1 cellular context compared by ENCODE assay signal in the genomic region with DNA sequence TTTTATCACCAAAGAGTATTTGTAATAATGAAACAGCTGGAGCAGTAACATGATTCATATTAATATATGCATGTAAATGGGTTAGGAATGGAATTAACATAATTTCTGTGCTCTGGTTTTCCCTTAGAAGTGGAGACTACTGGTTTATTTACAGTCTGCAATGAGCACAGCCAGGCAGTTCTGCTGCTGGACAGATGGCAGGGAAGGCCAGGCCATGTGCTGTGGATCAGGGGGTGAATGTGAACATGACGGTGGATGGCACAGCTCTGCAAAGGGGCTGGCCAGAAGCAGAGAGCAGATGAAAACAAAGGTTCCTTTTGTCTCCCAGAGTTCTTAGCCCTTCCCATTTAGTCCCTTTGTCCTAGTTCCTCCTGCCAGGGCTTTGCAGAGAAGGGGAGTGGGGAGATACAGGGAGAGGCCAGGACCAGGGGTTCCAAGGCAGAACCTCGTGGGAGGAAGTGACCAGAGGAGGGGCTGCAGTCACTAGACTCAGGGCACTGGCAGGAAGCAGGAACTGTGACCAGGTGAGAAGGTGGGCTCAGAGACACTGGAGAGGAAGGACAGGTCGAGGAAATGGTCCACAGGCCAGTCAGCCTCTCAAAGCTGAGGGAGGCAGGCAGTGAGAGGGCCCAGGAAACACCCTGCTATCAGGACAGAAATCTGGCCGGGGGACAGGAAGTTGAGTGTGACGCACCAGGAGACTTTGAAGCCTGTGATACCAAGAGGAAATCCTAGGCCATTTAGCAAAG.
A peak's percentile ranks its signal among the peaks of the same experiment; 100 is the strongest.
TF ChIP-seq lines count a peak whose summit lies in the region.

No MANE protein-coding gene starts in this region.

TF ChIP-seq in K562, 482 proteins besides CTCF, POLR2A, EP300 and RAD21 (continued from another document):
- TF ChIP-seq, protein P1, sequence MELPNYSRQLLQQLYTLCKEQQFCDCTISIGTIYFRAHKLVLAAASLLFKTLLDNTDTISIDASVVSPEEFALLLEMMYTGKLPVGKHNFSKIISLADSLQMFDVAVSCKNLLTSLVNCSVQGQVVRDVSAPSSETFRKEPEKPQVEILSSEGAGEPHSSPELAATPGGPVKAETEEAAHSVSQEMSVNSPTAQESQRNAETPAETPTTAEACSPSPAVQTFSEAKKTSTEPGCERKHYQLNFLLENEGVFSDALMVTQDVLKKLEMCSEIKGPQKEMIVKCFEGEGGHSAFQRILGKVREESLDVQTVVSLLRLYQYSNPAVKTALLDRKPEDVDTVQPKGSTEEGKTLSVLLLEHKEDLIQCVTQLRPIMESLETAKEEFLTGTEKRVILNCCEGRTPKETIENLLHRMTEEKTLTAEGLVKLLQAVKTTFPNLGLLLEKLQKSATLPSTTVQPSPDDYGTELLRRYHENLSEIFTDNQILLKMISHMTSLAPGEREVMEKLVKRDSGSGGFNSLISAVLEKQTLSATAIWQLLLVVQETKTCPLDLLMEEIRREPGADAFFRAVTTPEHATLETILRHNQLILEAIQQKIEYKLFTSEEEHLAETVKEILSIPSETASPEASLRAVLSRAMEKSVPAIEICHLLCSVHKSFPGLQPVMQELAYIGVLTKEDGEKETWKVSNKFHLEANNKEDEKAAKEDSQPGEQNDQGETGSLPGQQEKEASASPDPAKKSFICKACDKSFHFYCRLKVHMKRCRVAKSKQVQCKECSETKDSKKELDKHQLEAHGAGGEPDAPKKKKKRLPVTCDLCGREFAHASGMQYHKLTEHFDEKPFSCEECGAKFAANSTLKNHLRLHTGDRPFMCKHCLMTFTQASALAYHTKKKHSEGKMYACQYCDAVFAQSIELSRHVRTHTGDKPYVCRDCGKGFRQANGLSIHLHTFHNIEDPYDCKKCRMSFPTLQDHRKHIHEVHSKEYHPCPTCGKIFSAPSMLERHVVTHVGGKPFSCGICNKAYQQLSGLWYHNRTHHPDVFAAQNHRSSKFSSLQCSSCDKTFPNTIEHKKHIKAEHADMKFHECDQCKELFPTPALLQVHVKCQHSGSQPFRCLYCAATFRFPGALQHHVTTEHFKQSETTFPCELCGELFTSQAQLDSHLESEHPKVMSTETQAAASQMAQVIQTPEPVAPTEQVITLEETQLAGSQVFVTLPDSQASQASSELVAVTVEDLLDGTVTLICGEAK (IDR thresholded peaks at IDR 0.05) = peak; percentile 54
- TF ChIP-seq, protein P1 (CRISPR knock-in tag; IDR thresholded peaks at IDR 0.05) = no peak
- TF ChIP-seq TARDBP (IDR thresholded peaks at IDR 0.05) = no peak
- no peak for TF ChIP-seq MEF2D (tag; conservative IDR thresholded peaks at IDR 0.05; ENCODE audit: low read depth)
- TF ChIP-seq ETV1 (tag; conservative IDR thresholded peaks at IDR 0.05; ENCODE audit: low read depth) = peak; percentile 58; the same call in 1 of the 2 replicates
- TF ChIP-seq KDM4B (IDR thresholded peaks at IDR 0.05; ENCODE audit: borderline replicate concordance in 2 of 2, low read depth in 1 of 2) = no peak
- TF ChIP-seq XRCC3 (IDR thresholded peaks at IDR 0.05) = no peak
- TF ChIP-seq ZNF175 (CRISPR knock-in tag; IDR thresholded peaks at IDR 0.05; ENCODE audit: low read depth) = peak; percentile 56; the same call in 1 of the 2 replicates
- TF ChIP-seq RCOR1 (IDR thresholded peaks at IDR 0.05; ENCODE audit: borderline replicate concordance in 1 of 2, low read depth in 2 of 2, low read length in 2 of 2) = 0 out of 4 replicates have a peak, but pooled peaks of 1 of the 2 experiments have one; percentile 14
- TF ChIP-seq LCOR (CRISPR knock-in tag; IDR thresholded peaks at IDR 0.05) = no peak
- TF ChIP-seq MECOM (CRISPR knock-in tag; IDR thresholded peaks at IDR 0.05) = no peak
- no peak for TF ChIP-seq ZNF24 (IDR thresholded peaks at IDR 0.05)
- TF ChIP-seq ZNF584 (CRISPR knock-in tag; IDR thresholded peaks at IDR 0.05; ENCODE audit: low read depth) = peak; percentile 57; the same call in 1 of the 2 replicates
- TF ChIP-seq CHD2 (IDR thresholded peaks at IDR 0.05; ENCODE audit: low read depth, low read length) = no peak
- TF ChIP-seq, protein P2, sequence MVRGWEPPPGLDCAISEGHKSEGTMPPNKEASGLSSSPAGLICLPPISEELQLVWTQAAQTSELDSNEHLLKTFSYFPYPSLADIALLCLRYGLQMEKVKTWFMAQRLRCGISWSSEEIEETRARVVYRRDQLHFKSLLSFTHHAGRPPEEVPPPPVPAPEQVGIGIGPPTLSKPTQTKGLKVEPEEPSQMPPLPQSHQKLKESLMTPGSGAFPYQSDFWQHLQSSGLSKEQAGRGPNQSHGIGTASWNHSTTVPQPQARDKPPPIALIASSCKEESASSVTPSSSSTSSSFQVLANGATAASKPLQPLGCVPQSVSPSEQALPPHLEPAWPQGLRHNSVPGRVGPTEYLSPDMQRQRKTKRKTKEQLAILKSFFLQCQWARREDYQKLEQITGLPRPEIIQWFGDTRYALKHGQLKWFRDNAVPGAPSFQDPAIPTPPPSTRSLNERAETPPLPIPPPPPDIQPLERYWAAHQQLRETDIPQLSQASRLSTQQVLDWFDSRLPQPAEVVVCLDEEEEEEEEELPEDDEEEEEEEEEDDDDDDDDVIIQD (CRISPR knock-in tag; IDR thresholded peaks at IDR 0.05) = no peak
- TF ChIP-seq, protein P3, sequence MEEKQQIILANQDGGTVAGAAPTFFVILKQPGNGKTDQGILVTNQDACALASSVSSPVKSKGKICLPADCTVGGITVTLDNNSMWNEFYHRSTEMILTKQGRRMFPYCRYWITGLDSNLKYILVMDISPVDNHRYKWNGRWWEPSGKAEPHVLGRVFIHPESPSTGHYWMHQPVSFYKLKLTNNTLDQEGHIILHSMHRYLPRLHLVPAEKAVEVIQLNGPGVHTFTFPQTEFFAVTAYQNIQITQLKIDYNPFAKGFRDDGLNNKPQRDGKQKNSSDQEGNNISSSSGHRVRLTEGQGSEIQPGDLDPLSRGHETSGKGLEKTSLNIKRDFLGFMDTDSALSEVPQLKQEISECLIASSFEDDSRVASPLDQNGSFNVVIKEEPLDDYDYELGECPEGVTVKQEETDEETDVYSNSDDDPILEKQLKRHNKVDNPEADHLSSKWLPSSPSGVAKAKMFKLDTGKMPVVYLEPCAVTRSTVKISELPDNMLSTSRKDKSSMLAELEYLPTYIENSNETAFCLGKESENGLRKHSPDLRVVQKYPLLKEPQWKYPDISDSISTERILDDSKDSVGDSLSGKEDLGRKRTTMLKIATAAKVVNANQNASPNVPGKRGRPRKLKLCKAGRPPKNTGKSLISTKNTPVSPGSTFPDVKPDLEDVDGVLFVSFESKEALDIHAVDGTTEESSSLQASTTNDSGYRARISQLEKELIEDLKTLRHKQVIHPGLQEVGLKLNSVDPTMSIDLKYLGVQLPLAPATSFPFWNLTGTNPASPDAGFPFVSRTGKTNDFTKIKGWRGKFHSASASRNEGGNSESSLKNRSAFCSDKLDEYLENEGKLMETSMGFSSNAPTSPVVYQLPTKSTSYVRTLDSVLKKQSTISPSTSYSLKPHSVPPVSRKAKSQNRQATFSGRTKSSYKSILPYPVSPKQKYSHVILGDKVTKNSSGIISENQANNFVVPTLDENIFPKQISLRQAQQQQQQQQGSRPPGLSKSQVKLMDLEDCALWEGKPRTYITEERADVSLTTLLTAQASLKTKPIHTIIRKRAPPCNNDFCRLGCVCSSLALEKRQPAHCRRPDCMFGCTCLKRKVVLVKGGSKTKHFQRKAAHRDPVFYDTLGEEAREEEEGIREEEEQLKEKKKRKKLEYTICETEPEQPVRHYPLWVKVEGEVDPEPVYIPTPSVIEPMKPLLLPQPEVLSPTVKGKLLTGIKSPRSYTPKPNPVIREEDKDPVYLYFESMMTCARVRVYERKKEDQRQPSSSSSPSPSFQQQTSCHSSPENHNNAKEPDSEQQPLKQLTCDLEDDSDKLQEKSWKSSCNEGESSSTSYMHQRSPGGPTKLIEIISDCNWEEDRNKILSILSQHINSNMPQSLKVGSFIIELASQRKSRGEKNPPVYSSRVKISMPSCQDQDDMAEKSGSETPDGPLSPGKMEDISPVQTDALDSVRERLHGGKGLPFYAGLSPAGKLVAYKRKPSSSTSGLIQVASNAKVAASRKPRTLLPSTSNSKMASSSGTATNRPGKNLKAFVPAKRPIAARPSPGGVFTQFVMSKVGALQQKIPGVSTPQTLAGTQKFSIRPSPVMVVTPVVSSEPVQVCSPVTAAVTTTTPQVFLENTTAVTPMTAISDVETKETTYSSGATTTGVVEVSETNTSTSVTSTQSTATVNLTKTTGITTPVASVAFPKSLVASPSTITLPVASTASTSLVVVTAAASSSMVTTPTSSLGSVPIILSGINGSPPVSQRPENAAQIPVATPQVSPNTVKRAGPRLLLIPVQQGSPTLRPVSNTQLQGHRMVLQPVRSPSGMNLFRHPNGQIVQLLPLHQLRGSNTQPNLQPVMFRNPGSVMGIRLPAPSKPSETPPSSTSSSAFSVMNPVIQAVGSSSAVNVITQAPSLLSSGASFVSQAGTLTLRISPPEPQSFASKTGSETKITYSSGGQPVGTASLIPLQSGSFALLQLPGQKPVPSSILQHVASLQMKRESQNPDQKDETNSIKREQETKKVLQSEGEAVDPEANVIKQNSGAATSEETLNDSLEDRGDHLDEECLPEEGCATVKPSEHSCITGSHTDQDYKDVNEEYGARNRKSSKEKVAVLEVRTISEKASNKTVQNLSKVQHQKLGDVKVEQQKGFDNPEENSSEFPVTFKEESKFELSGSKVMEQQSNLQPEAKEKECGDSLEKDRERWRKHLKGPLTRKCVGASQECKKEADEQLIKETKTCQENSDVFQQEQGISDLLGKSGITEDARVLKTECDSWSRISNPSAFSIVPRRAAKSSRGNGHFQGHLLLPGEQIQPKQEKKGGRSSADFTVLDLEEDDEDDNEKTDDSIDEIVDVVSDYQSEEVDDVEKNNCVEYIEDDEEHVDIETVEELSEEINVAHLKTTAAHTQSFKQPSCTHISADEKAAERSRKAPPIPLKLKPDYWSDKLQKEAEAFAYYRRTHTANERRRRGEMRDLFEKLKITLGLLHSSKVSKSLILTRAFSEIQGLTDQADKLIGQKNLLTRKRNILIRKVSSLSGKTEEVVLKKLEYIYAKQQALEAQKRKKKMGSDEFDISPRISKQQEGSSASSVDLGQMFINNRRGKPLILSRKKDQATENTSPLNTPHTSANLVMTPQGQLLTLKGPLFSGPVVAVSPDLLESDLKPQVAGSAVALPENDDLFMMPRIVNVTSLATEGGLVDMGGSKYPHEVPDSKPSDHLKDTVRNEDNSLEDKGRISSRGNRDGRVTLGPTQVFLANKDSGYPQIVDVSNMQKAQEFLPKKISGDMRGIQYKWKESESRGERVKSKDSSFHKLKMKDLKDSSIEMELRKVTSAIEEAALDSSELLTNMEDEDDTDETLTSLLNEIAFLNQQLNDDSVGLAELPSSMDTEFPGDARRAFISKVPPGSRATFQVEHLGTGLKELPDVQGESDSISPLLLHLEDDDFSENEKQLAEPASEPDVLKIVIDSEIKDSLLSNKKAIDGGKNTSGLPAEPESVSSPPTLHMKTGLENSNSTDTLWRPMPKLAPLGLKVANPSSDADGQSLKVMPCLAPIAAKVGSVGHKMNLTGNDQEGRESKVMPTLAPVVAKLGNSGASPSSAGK (IDR thresholded peaks at IDR 0.05) = peak; percentile 14; the same call in 1 of the 2 replicates
- peak; percentile 27; the same call in 1 of the 2 replicates for TF ChIP-seq CREM (IDR thresholded peaks at IDR 0.05; ENCODE audit: low read depth)
- peak; percentile 75 for TF ChIP-seq GABPA (tag; conservative IDR thresholded peaks at IDR 0.05; ENCODE audit: low read depth)
- no peak for TF ChIP-seq ETS2 (tag; IDR thresholded peaks at IDR 0.05; ENCODE audit: borderline replicate concordance, poor library complexity, severe bottlenecking)
